ENCODE assay signal across 1 cellular context in the genomic region with DNA sequence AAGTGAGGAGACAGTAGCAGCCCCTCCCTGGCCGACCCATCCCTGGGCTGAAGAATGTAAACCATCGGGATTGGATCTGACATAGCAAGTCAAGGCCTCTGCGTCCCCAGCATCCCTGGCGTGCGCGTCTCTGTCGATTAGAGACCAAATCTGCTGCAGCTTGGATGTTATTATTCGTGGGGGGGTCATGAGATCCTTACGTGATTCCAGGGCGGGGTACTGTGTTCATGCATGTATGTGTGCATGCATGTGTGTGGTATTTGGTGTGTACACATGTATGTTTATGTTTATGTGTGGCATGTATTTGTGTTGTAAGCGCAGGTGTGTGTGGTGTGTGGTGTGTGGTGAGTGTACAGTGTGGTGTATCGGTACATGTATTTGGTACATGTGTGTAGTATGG.
TF ChIP-seq lines count a peak whose summit lies in the region.

No MANE protein-coding gene starts in this region.

TF ChIP-seq in H1, 55 proteins besides CTCF, POLR2A, EP300 and RAD21 (continued from another document):
- no peak for TF ChIP-seq SP2 (IDR thresholded peaks at IDR 0.05; ENCODE audit: low read length)
- TF ChIP-seq PHF8 (conservative IDR thresholded peaks at IDR 0.05; ENCODE audit: low read depth, low read length), result no peak
- no peak for TF ChIP-seq SIRT6 (IDR thresholded peaks at IDR 0.05; ENCODE audit: low read length)
- TF ChIP-seq TAF1 (IDR thresholded peaks at IDR 0.05; ENCODE audit: low read depth, low read length), result no peak
- TF ChIP-seq GABPA (IDR thresholded peaks at IDR 0.05; ENCODE audit: borderline replicate concordance, insufficient read depth, low read length), result no peak
- TF ChIP-seq, protein P1, sequence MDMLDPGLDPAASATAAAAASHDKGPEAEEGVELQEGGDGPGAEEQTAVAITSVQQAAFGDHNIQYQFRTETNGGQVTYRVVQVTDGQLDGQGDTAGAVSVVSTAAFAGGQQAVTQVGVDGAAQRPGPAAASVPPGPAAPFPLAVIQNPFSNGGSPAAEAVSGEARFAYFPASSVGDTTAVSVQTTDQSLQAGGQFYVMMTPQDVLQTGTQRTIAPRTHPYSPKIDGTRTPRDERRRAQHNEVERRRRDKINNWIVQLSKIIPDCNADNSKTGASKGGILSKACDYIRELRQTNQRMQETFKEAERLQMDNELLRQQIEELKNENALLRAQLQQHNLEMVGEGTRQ (IDR thresholded peaks at IDR 0.05; ENCODE audit: low read length), result no peak
- no peak for TF ChIP-seq EGR1 (IDR thresholded peaks at IDR 0.05; ENCODE audit: borderline replicate concordance, low read depth, low read length)
- no peak for TF ChIP-seq CBX5 (IDR thresholded peaks at IDR 0.05; ENCODE audit: low read depth, low read length)
- no peak for TF ChIP-seq SP4 (IDR thresholded peaks at IDR 0.05; ENCODE audit: low read length)
- no peak for TF ChIP-seq SIN3A (conservative IDR thresholded peaks at IDR 0.05 in 1 of 2, IDR thresholded peaks at IDR 0.05 in 1 of 2; ENCODE audit: low read depth in 1 of 2, low read length in 2 of 2)
TF ChIP-seq in H1: peak in this region for 0.
